Comparison of ENCODE assay signal across 20 cellular contexts in the genomic region with DNA sequence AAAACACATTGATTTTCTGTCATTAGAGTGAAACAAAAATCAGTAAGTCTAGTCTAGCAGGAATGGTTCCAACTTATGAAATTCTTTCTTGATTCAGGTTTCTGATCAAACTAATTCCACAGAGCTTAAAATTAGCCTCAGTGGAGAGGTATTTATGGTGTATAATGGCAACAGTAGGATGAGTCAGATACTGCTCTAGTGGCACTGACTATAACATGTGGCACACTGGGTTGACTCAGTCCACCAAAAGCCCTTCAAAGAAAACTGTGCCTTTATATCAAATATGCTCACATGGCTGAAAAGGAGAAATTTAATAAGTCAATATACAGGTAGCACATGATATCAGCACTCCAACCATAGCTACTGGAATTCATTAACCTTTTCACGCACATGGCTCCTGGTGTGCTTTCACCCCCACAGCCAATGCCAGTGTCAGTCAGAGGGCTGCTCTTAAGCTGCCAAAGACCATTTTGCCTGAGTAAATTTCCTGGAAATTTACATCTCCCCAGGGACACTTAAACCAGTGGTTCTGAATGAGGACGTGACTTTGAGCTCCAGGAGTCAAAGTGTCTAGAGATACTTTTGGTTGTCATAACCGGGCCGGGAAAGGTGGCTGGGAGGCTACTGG. TPM values are rescaled to one million over a fixed set of nuclear protein-coding genes. Genes with fewer than 3 reads are reported as not detected.
DNase-seq lines count a peak whose midpoint lies in the region; ATAC-seq and TF ChIP-seq lines count a peak whose summit lies in the region.
"Had no signal": no experiment of that assay in that cellular context is flagged by ENCODE, and none has a peak within 500 bp of the region (broad histone marks: within the 10 kb centered on the region; RNA-seq: fewer than 3 reads in every experiment).

No MANE protein-coding gene starts in this region.

- H3K4me3 ChIP-seq in HEK293 (ENCODE audit: low read depth, low read length), result no peak overlapping the region
- H3K4me3 ChIP-seq in body of pancreas, result no peak overlapping the region
- no peak overlapping the region for H3K4me3 ChIP-seq in retinal pigment epithelial cell (ENCODE audit: low read length)
- H3K4me3 ChIP-seq: spleen, testis had no signal

- intact Hi-C loops in activated CD4-positive, alpha-beta T cell treated with anti-CD3 and anti-CD28 coated beads for 36 hours (cut with DNase I, micrococcal nuclease), result no loop called here
- intact Hi-C loops in activated CD4-positive, alpha-beta T cell treated with anti-CD3 and anti-CD28 coated beads, Interleukin-2, amount 10 ng/mL, durations not matched to agents 24 days and 14 days (cut with micrococcal nuclease), result no loop called here
- intact Hi-C loops in body of pancreas (cut with DNase I) (no loop called here), posterior cingulate gyrus (cut with DNase I) (no loop called here)

- H3K36me3 ChIP-seq in HEK293 (ENCODE audit: control insufficient read depth in 2 of 2, insufficient read depth in 1 of 2, low read length in 2 of 2), result no peaks in the 10 kb centered on the region
- H3K36me3 ChIP-seq in body of pancreas (replicated peaks in 1 of 2; ENCODE audit: insufficient read depth in 1 of 2, low read depth in 2 of 2), result no peaks in the 10 kb centered on the region
- H3K36me3 ChIP-seq: neutrophil, spleen had no signal

- CTCF ChIA-PET in activated CD4-positive, alpha-beta T cell treated with anti-CD3 and anti-CD28 coated beads for 36 hours (lab: Charles Lee), result interaction anchor here (0.7 kb wide), 1 partner anchor 14 kb away, joined by 3 read pairs; no protein-coding TSS in a partner anchor
- CTCF ChIA-PET in HEK293 (lab: Yijun Ruan, JAX), result no interaction called here

- H3K4me3 Mint-ChIP-seq in activated CD4-positive, alpha-beta T cell treated with anti-CD3 and anti-CD28 coated beads for 36 hours, result no peak overlapping the region
- H3K4me3 Mint-ChIP-seq in activated CD4-positive, alpha-beta T cell treated with anti-CD3 and anti-CD28 coated beads, Interleukin-2, amount 10 ng/mL, durations not matched to agents 24 days and 14 days, result no peak overlapping the region
- H3K4me3 Mint-ChIP-seq: activated T-cell treated with anti-CD3 and anti-CD28 coated beads, Interleukin-2, amount 50 U/mL, for 24 hours; IgD-negative memory B cell; T-helper 1 cell treated with Interleukin-12 subunit alpha and Interleukin-12 subunit beta and Interleukin-4 antibody, amounts not matched to agents 30 μg/mL and 1 μg/mL, for 36 hours had no signal

- no peak for TF ChIP-seq POLR2A in body of pancreas (IDR thresholded peaks at IDR 0.05)

- no peaks in the 10 kb centered on the region for H3K9me3 Mint-ChIP-seq in activated CD4-positive, alpha-beta T cell treated with anti-CD3 and anti-CD28 coated beads for 36 hours (ENCODE audit: low read depth)
- H3K9me3 Mint-ChIP-seq in activated CD4-positive, alpha-beta T cell treated with anti-CD3 and anti-CD28 coated beads, Interleukin-2, amount 10 ng/mL, durations not matched to agents 24 days and 14 days, result no peaks in the 10 kb centered on the region
- H3K9me3 Mint-ChIP-seq: activated T-cell treated with anti-CD3 and anti-CD28 coated beads, Interleukin-2, amount 50 U/mL, for 24 hours; IgD-negative memory B cell; T-helper 1 cell treated with Interleukin-12 subunit alpha and Interleukin-12 subunit beta and Interleukin-4 antibody, amounts not matched to agents 30 μg/mL and 1 μg/mL, for 36 hours had no signal

- no peak for DNase-seq in activated CD4-positive, alpha-beta T cell treated with anti-CD3 and anti-CD28 coated beads for 36 hours
- DNase-seq in activated CD4-positive, alpha-beta T cell treated with anti-CD3 and anti-CD28 coated beads, Interleukin-2, amount 10 ng/mL, durations not matched to agents 24 days and 14 days, result no peak
- DNase-seq in body of pancreas, result no peak
- DNase-seq in retinal pigment epithelial cell (ENCODE audit: low read depth), result peak; percentile 82
- DNase-seq in NCI-H2107 (lab: John Stamatoyannopoulos, UW), result no peak
- no peak for DNase-seq in posterior cingulate gyrus
- DNase-seq: activated CD4-positive, alpha-beta T cell treated with anti-CD3 and anti-CD28 coated beads for 1 hour; activated T-cell treated with anti-CD3 and anti-CD28 coated beads, Interleukin-2, amount 50 U/mL, for 24 hours; amniotic stem cell; cortex of kidney; DND-41; NCI-H1105; spleen had no signal

- H3K4me1 ChIP-seq in HEK293 (ENCODE audit: control insufficient read depth, insufficient read depth, low read length) (peaks cover 9% of the 10 kb centered on the region), body of pancreas (peaks cover 66% of the 10 kb centered on the region)
- H3K4me1 ChIP-seq: spleen had no signal

- no peaks in the 10 kb centered on the region for H3K4me1 Mint-ChIP-seq in activated CD4-positive, alpha-beta T cell treated with anti-CD3 and anti-CD28 coated beads for 36 hours
- H3K4me1 Mint-ChIP-seq in activated CD4-positive, alpha-beta T cell treated with anti-CD3 and anti-CD28 coated beads, Interleukin-2, amount 10 ng/mL, durations not matched to agents 24 days and 14 days, result no peaks in the 10 kb centered on the region
- H3K4me1 Mint-ChIP-seq: IgD-negative memory B cell had no signal

- H3K27ac ChIP-seq in HEK293 (ENCODE audit: extremely low read depth, low read depth, low read length) (no peak overlapping the region), body of pancreas (peak overlapping the region; percentile 51 to 74 (median 70))
- H3K27ac ChIP-seq: neutrophil, spleen, testis had no signal

- WGBS in body of pancreas, 2 donors, result 30 to 34% methylated on average over 4 of the region's 4 CpGs

- peak; percentile 66 for ATAC-seq in activated CD4-positive, alpha-beta T cell treated with anti-CD3 and anti-CD28 coated beads for 36 hours
- ATAC-seq in body of pancreas (peak; percentile 44), GM19452 (IDR thresholded peaks at IDR 0.05; ENCODE audit: unreplicated experiment) (no peak)

- POLR2A ChIA-PET in activated CD4-positive, alpha-beta T cell treated with anti-CD3 and anti-CD28 coated beads for 36 hours (lab: Charles Lee), result interaction anchor here (0.7 kb wide), 1 partner anchor 1360 kb away, joined by 3 read pairs; no protein-coding TSS in a partner anchor
- POLR2A ChIA-PET in HEK293 (lab: Yijun Ruan, JAX), result no interaction called here

- no peaks in the 10 kb centered on the region for H3K36me3 Mint-ChIP-seq in activated CD4-positive, alpha-beta T cell treated with anti-CD3 and anti-CD28 coated beads for 36 hours (ENCODE audit: low read depth)
- peaks cover 9% of the 10 kb centered on the region for H3K36me3 Mint-ChIP-seq in activated CD4-positive, alpha-beta T cell treated with anti-CD3 and anti-CD28 coated beads, Interleukin-2, amount 10 ng/mL, durations not matched to agents 24 days and 14 days (ENCODE audit: low read depth)
- H3K36me3 Mint-ChIP-seq: IgD-negative memory B cell had no signal

- H3K27me3 ChIP-seq in body of pancreas, result no peaks in the 10 kb centered on the region
- H3K27me3 ChIP-seq: neutrophil, spleen, testis had no signal

- no peak for TF ChIP-seq CTCF in HEK293 (tag by site-specific recombination; IDR thresholded peaks at IDR 0.05)
- TF ChIP-seq CTCF in body of pancreas (IDR thresholded peaks at IDR 0.05), result no peak
- no peak for TF ChIP-seq CTCF in retinal pigment epithelial cell (conservative IDR thresholded peaks at IDR 0.05; ENCODE audit: low read depth, low read length)

- H3K27me3 Mint-ChIP-seq in activated CD4-positive, alpha-beta T cell treated with anti-CD3 and anti-CD28 coated beads for 36 hours, result no peaks in the 10 kb centered on the region
- H3K27me3 Mint-ChIP-seq in activated CD4-positive, alpha-beta T cell treated with anti-CD3 and anti-CD28 coated beads, Interleukin-2, amount 10 ng/mL, durations not matched to agents 24 days and 14 days, result no peaks in the 10 kb centered on the region
- H3K27me3 Mint-ChIP-seq: activated T-cell treated with anti-CD3 and anti-CD28 coated beads, Interleukin-2, amount 50 U/mL, for 24 hours had no signal

- H3K9me3 ChIP-seq in HEK293 (ENCODE audit: control insufficient read depth, insufficient read depth, low read depth, low read length) (no peaks in the 10 kb centered on the region), body of pancreas (no peaks in the 10 kb centered on the region)
- H3K9me3 ChIP-seq: neutrophil, spleen, testis had no signal

- H3K27ac Mint-ChIP-seq in activated CD4-positive, alpha-beta T cell treated with anti-CD3 and anti-CD28 coated beads for 36 hours, result no peak overlapping the region
- H3K27ac Mint-ChIP-seq in activated CD4-positive, alpha-beta T cell treated with anti-CD3 and anti-CD28 coated beads, Interleukin-2, amount 10 ng/mL, durations not matched to agents 24 days and 14 days, result no peak overlapping the region
- H3K27ac Mint-ChIP-seq: activated T-cell treated with anti-CD3 and anti-CD28 coated beads, Interleukin-2, amount 50 U/mL, for 24 hours; IgD-negative memory B cell; T-helper 1 cell treated with Interleukin-12 subunit alpha and Interleukin-12 subunit beta and Interleukin-4 antibody, amounts not matched to agents 30 μg/mL and 1 μg/mL, for 36 hours had no signal

TF ChIP-seq in HEK293, 187 proteins besides CTCF, POLR2A, EP300 and RAD21 (continues in another document):
- TF ChIP-seq ZNF521 (tag by site-specific recombination; IDR thresholded peaks at IDR 0.05), result no peak
- TF ChIP-seq SCRT2 (tag by site-specific recombination; IDR thresholded peaks at IDR 0.05), result no peak
- TF ChIP-seq ZNF48 (tag by site-specific recombination; IDR thresholded peaks at IDR 0.05), result no peak
- TF ChIP-seq FEZF1 (tag by site-specific recombination; IDR thresholded peaks at IDR 0.05), result 0 out of 2 replicates have a peak, but pooled peaks have one; percentile 14
- no peak for TF ChIP-seq ZNF549 (tag by site-specific recombination; IDR thresholded peaks at IDR 0.05)
- TF ChIP-seq OSR2 (tag by site-specific recombination; IDR thresholded peaks at IDR 0.05), result peak; percentile 63
- no peak for TF ChIP-seq HOXD13 (CRISPR knock-in tag; IDR thresholded peaks at IDR 0.05; ENCODE audit: borderline replicate concordance)

RNA-seq across cellular contexts. Expression of a gene that starts 21.7 kb away (rescaled TPM):
- total RNA-seq in activated CD4-positive, alpha-beta T cell treated with anti-CD3 and anti-CD28 coated beads for 36 hours, result under 1 TPM; 0.07 to 0.91 TPM
- total RNA-seq in activated CD4-positive, alpha-beta T cell treated with anti-CD3 and anti-CD28 coated beads, Interleukin-2, amount 10 ng/mL, durations not matched to agents 24 days and 14 days, result 0.30 and 1.5 TPM in 2 replicates
- 10 to 100 TPM; 20.4 to 70.0 TPM for total RNA-seq in body of pancreas
- total RNA-seq: RPMI7951 had no signal
